Comparison of ENCODE assay signal across 9 cellular contexts in the genomic region with DNA sequence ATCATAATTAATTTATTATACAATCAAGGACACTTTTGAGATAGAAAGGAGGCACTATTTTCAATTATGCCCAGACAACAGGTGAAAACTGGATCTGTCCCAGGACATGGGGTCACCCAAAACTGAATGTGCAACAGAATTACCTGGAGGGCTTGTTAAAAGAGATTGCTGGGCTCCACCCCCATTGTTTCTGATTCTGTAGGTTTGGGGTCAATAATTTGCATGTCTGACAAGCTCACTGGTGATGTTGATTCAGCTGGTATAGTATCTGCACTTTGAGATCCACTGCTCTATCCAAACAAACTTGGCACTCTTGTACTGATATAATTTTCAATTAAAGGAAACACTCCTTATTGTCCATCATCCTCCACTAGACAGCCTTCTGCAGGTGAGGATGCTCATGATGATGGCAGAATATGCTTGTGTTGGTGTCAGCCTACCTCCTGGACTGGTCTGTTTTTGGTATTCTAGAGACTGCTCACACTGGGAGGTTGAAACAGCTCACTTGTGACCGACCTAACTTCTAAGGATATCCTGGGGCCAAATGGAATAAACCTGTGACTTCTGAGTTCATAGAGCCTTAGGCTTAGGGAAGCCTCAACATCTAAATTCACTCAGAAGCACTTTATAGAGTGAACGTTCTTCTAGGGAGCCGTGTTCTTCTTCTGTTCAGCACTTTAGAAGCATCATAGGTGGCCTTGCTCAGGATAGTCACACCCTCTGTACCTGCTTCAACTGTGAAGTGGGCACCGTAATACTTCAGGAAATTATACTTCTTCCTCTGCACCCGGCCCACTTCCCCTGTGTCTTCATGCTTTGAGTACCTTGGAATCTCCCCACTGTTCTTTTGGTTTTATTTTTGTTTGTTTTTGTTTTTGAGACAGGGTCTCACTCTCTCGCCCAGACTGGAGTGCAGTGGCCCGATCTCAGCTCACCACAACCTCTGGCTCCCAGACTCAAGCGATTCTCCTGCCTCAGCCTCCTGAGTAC.
DNase-seq lines count a peak whose midpoint lies in the region; ATAC-seq, FAIRE-seq and TF ChIP-seq lines count a peak whose summit lies in the region.
"Had no signal": no experiment of that assay in that cellular context is flagged by ENCODE, and none has a peak within 500 bp of the region (broad histone marks: within the 10 kb centered on the region; RNA-seq: fewer than 3 reads in every experiment).

No MANE protein-coding gene starts in this region.

- no peak overlapping the region for H3K27ac ChIP-seq in WERI-Rb-1

- H3K4me3 Mint-ChIP-seq in memory B cell, result peak overlapping the region; percentile 45

- peak; percentile 48 for ATAC-seq in GM21515 (IDR thresholded peaks at IDR 0.05; ENCODE audit: unreplicated experiment)
- peak; percentile 89 for ATAC-seq in memory B cell (ENCODE audit: low read depth)

- peak; percentile 35 for FAIRE-seq in GM18507 (lab: Jason Lieb, UNC)

- H3K4me3 ChIP-seq in WERI-Rb-1 (ENCODE audit: low read depth, low read length), result no peak overlapping the region

- no peak for TF ChIP-seq CTCF in WERI-Rb-1 (IDR thresholded peaks at IDR 0.05; ENCODE audit: low read depth, low read length)

- H3K36me3 Mint-ChIP-seq in memory B cell, result no peaks in the 10 kb centered on the region

- peaks cover 38% of the 10 kb centered on the region for H3K4me1 Mint-ChIP-seq in memory B cell

- H3K36me3 ChIP-seq in WERI-Rb-1, result no peaks in the 10 kb centered on the region

- no peaks in the 10 kb centered on the region for H3K9me3 ChIP-seq in WERI-Rb-1 (ENCODE audit: severe bottlenecking)

- H3K27ac Mint-ChIP-seq in memory B cell, result peak overlapping the region; percentile 94

- H3K27me3 Mint-ChIP-seq in memory B cell, result no peaks in the 10 kb centered on the region

- H3K27me3 ChIP-seq in WERI-Rb-1 (ENCODE audit: insufficient read depth, low read depth, severe bottlenecking), result no peaks in the 10 kb centered on the region

- no peak for DNase-seq in GM18507 (ENCODE audit: extremely low spot score, insufficient read length, low read depth)
- DNase-seq in NCI-H69 (lab: John Stamatoyannopoulos, UW), result peak; percentile 62
- DNase-seq in memory B cell (ENCODE audit: low spot score in 2 of 2), result peak; percentile 35 to 67
- DNase-seq in NCI-H526 treated with DMSO at 0.1 percent for 48 hours (lab: John Stamatoyannopoulos, UW), result no peak
- no peak for DNase-seq in WERI-Rb-1
- no peak for DNase-seq in NCI-H2171 treated with DMSO at 0.1 percent for 48 hours (lab: John Stamatoyannopoulos, UW)
- DNase-seq in NCI-H524 treated with DMSO at 0.1 percent for 48 hours (lab: John Stamatoyannopoulos, UW), result no peak
- DNase-seq: NCI-H2081 had no signal

- no peaks in the 10 kb centered on the region for H3K9me3 Mint-ChIP-seq in memory B cell

Comparison
In these comparisons a context has a peak if more than half of its experiments do, and no peak if none do; other contexts are left out.
1. DNase-seq: peak in NCI-H69 (single experiment) and memory B cell (2 of 2); none in GM18507 (single experiment), NCI-H526 treated with DMSO at 0.1 percent for 48 hours (single experiment), WERI-Rb-1 (single experiment), NCI-H2171 treated with DMSO at 0.1 percent for 48 hours (single experiment) and NCI-H524 treated with DMSO at 0.1 percent for 48 hours (single experiment).